ENCODE assay signal across 15 cellular contexts in the genomic region with DNA sequence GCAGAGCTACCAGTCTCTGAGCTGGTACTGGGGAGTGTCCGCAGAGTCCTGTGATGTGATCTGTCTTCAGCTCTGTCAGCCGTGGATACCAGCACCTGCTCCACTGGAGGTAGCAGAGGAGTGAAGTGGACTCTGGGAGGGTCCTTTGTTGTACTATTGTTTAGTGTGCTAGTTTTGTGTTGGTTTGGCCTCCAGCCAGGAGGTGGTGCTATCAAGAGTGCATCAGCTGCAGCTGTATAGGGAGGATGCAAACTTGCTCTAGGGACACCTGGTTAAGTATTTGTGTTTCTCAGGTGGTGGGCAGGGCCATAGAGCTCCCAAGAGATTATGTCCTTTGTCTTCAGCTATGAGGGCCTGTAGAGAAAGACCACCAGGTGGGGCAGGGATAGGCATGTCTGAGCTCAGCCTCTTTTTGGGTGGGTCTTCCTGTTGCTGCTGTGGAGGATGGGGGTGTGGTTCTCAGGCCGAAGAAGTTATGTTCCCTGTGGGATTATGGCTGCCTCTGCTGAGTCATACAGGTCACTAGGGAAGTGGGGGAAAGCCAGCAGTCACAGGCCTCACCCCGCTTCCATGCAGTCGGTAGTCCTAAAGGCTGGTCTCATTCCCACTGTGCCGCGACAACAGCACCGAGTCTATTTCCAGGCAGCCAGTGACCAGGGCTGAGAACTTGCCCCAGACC.
A peak's percentile ranks its signal among the peaks of the same experiment; 100 is the strongest.
DNase-seq lines count a peak whose midpoint lies in the region; ATAC-seq and TF ChIP-seq lines count a peak whose summit lies in the region.
"Had no signal": no experiment of that assay in that cellular context is flagged by ENCODE, and none has a peak within 500 bp of the region (broad histone marks: within the 10 kb centered on the region; RNA-seq: fewer than 3 reads in every experiment).

No MANE protein-coding gene starts in this region.

- no peaks in the 10 kb centered on the region for H3K36me3 ChIP-seq in HCT116 (ENCODE audit: control insufficient read depth in 1 of 2, insufficient read depth in 2 of 2, low read length in 2 of 2)
- H3K36me3 ChIP-seq: heart left ventricle, right atrium auricular region had no signal

- ATAC-seq in HCT116: peak; percentile 61
- ATAC-seq in GM21576 (IDR thresholded peaks at IDR 0.05; ENCODE audit: unreplicated experiment): no peak

- CTCF ChIA-PET in HCT116 (lab: Charles Lee): no interaction called here

- H3K4me3 Mint-ChIP-seq in dendritic cell treated with granulocyte-macrophage colony-stimulating factor and Interleukin-4, amounts not matched to agents 40 ng/mL and 50 ng/mL, for 4 days: no peak overlapping the region
- H3K4me3 Mint-ChIP-seq in type B pancreatic cell: no peak overlapping the region

- POLR2A ChIA-PET in HCT116 (lab: Charles Lee): no interaction called here

- TF ChIP-seq CTCF in HCT116 (IDR thresholded peaks at IDR 0.05 in 2 of 3, conservative IDR thresholded peaks at IDR 0.05 in 1 of 3; ENCODE audit: borderline replicate concordance in 1 of 3, insufficient read depth in 1 of 3, low read depth in 2 of 3, low read length in 2 of 3): 0 out of 6 replicates have a peak, but pooled peaks of 1 of the 3 experiments have one; percentile 13
- TF ChIP-seq CTCF in type B pancreatic cell (conservative IDR thresholded peaks at IDR 0.05): no peak

- peak overlapping the region; percentile 22 for H3K27ac Mint-ChIP-seq in dendritic cell treated with granulocyte-macrophage colony-stimulating factor and Interleukin-4, amounts not matched to agents 40 ng/mL and 50 ng/mL, for 4 days
- no peak overlapping the region for H3K27ac Mint-ChIP-seq in type B pancreatic cell

- peaks cover 15% of the 10 kb centered on the region for H3K9me3 Mint-ChIP-seq in dendritic cell treated with granulocyte-macrophage colony-stimulating factor and Interleukin-4, amounts not matched to agents 40 ng/mL and 50 ng/mL, for 4 days
- H3K9me3 Mint-ChIP-seq in type B pancreatic cell: peaks cover 8% of the 10 kb centered on the region

- no TSS peak for BruUV-seq in HCT116 (replicated peaks; lab: Mats Ljungman, UMichigan)

- peaks cover 0 to 5% of the 10 kb centered on the region in 2 experiments; a peak in 2 of 4 replicates for H3K4me1 ChIP-seq in HCT116 (ENCODE audit: control insufficient read depth in 1 of 2, insufficient read depth in 2 of 2, low read length in 2 of 2)

- no peak overlapping the region for H3K27ac ChIP-seq in HCT116 (ENCODE audit: low read depth, low read length)
- H3K27ac ChIP-seq: heart left ventricle, right atrium auricular region had no signal

- no peaks in the 10 kb centered on the region for H3K79me2 ChIP-seq in HCT116 (ENCODE audit: insufficient read depth, low read length)

- no peak for TF ChIP-seq POLR2A in HCT116 (IDR thresholded peaks at IDR 0.05; ENCODE audit: borderline replicate concordance, extremely low read depth, insufficient read depth, insufficient read length)

- H3K4me1 Mint-ChIP-seq in dendritic cell treated with granulocyte-macrophage colony-stimulating factor and Interleukin-4, amounts not matched to agents 40 ng/mL and 50 ng/mL, for 4 days (ENCODE audit: low read depth): peaks cover 6% of the 10 kb centered on the region
- H3K4me1 Mint-ChIP-seq in type B pancreatic cell (ENCODE audit: unreplicated experiment): peaks cover 9% of the 10 kb centered on the region

- no peaks in the 10 kb centered on the region for H3K36me3 Mint-ChIP-seq in dendritic cell treated with granulocyte-macrophage colony-stimulating factor and Interleukin-4, amounts not matched to agents 40 ng/mL and 50 ng/mL, for 4 days (ENCODE audit: low read depth)
- peaks cover 4% of the 10 kb centered on the region for H3K36me3 Mint-ChIP-seq in type B pancreatic cell

- H2AFZ ChIP-seq in HCT116 (ENCODE audit: low read depth, low read length, poor library complexity, severe bottlenecking): no peak overlapping the region

- no peaks in the 10 kb centered on the region for H3K27me3 ChIP-seq in HCT116 (ENCODE audit: insufficient read depth, low read length)
- H3K27me3 ChIP-seq: heart left ventricle, right atrium auricular region had no signal

- no peak for TF ChIP-seq RAD21 in HCT116 (IDR thresholded peaks at IDR 0.05; ENCODE audit: low read depth)

- H3K4me3 ChIP-seq in HCT116 (replicated peaks in 1 of 2; ENCODE audit: low read depth in 1 of 2, low read length in 2 of 2): no peak overlapping the region
- H3K4me3 ChIP-seq: heart left ventricle, right atrium auricular region had no signal

- H3K9ac ChIP-seq in HCT116 (ENCODE audit: low read length): no peak overlapping the region

- no peaks in the 10 kb centered on the region for H3K27me3 Mint-ChIP-seq in dendritic cell treated with granulocyte-macrophage colony-stimulating factor and Interleukin-4, amounts not matched to agents 40 ng/mL and 50 ng/mL, for 4 days
- H3K27me3 Mint-ChIP-seq in type B pancreatic cell: no peaks in the 10 kb centered on the region

- H3K9me2 ChIP-seq in HCT116 (ENCODE audit: insufficient read depth): no peaks in the 10 kb centered on the region

- H3K4me2 ChIP-seq in HCT116 (ENCODE audit: low read length): no peak overlapping the region

- intact Hi-C loops in HCT116 (cut with micrococcal nuclease): no loop called here
- intact Hi-C loops in dendritic cell treated with granulocyte-macrophage colony-stimulating factor and Interleukin-4, amounts not matched to agents 40 ng/mL and 50 ng/mL, for 4 days (cut with micrococcal nuclease): no loop called here

- no peaks in the 10 kb centered on the region for H4K20me1 ChIP-seq in HCT116 (ENCODE audit: insufficient read depth)

- peak; percentile 96 for DNase-seq in DMS153 (lab: John Stamatoyannopoulos, UW)
- DNase-seq in HCT116 (ENCODE audit: low read depth, low spot score): no peak
- DNase-seq in NCI-H69 (lab: John Stamatoyannopoulos, UW): peak; percentile 88
- DNase-seq in amygdala (lab: John Stamatoyannopoulos, UW): no peak
- DNase-seq in SKM-1 (lab: John Stamatoyannopoulos, UW; ENCODE audit: unreplicated experiment): no peak
- no peak for DNase-seq in type B pancreatic cell (ENCODE audit: extremely low spot score, unreplicated experiment)
- DNase-seq: activated naive CD4-positive, alpha-beta T cell treated with Interleukin-2 at 50 U/mL for 16 hours; GDM1; H7; Kasumi-1; trophoblast cell had no signal

- H3K9me3 ChIP-seq in HCT116 (ENCODE audit: control insufficient read depth in 1 of 2, insufficient read depth in 1 of 2, low read depth in 1 of 2, low read length in 2 of 2): no peaks in the 10 kb centered on the region

- RAD21 ChIA-PET in HCT116 (lab: Charles Lee; ENCODE audit: low non-redundant PET in 1 of 2, low total read pairs in 2 of 2, uncharacterized antibody in 2 of 2, unreplicated experiment in 2 of 2): no interaction called here

TF ChIP-seq in HCT116, 20 proteins besides CTCF, POLR2A, EP300 and RAD21 (continues in another document):
- TF ChIP-seq, protein P1, sequence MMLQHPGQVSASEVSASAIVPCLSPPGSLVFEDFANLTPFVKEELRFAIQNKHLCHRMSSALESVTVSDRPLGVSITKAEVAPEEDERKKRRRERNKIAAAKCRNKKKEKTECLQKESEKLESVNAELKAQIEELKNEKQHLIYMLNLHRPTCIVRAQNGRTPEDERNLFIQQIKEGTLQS (IDR thresholded peaks at IDR 0.05): no peak
- TF ChIP-seq JUND (IDR thresholded peaks at IDR 0.05): no peak
- no peak for TF ChIP-seq ZNF274 (IDR thresholded peaks at IDR 0.05; ENCODE audit: low read depth, low read length)
- TF ChIP-seq, protein P2, sequence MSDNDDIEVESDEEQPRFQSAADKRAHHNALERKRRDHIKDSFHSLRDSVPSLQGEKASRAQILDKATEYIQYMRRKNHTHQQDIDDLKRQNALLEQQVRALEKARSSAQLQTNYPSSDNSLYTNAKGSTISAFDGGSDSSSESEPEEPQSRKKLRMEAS (IDR thresholded peaks at IDR 0.05): no peak
- TF ChIP-seq EGR1 (IDR thresholded peaks at IDR 0.05; ENCODE audit: low read depth): no peak
- no peak for TF ChIP-seq YY1 (IDR thresholded peaks at IDR 0.05; ENCODE audit: extremely low read depth, insufficient replicate concordance, low read depth, low read length)
- TF ChIP-seq SRF (IDR thresholded peaks at IDR 0.05; ENCODE audit: low read depth): no peak
- no peak for TF ChIP-seq ZFX (IDR thresholded peaks at IDR 0.05)
- TF ChIP-seq SIN3A (IDR thresholded peaks at IDR 0.05; ENCODE audit: low read depth): no peak
- TF ChIP-seq FOSL1 (IDR thresholded peaks at IDR 0.05; ENCODE audit: low read depth): no peak
- TF ChIP-seq, protein P3, sequence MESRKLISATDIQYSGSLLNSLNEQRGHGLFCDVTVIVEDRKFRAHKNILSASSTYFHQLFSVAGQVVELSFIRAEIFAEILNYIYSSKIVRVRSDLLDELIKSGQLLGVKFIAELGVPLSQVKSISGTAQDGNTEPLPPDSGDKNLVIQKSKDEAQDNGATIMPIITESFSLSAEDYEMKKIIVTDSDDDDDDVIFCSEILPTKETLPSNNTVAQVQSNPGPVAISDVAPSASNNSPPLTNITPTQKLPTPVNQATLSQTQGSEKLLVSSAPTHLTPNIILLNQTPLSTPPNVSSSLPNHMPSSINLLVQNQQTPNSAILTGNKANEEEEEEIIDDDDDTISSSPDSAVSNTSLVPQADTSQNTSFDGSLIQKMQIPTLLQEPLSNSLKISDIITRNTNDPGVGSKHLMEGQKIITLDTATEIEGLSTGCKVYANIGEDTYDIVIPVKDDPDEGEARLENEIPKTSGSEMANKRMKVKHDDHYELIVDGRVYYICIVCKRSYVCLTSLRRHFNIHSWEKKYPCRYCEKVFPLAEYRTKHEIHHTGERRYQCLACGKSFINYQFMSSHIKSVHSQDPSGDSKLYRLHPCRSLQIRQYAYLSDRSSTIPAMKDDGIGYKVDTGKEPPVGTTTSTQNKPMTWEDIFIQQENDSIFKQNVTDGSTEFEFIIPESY (IDR thresholded peaks at IDR 0.05; ENCODE audit: extremely low read depth, insufficient replicate concordance, low read length): no peak
- TF ChIP-seq POLR2AphosphoS5 (IDR thresholded peaks at IDR 0.05; ENCODE audit: low read depth, low read length): no peak
- no peak for TF ChIP-seq ELF1 (IDR thresholded peaks at IDR 0.05; ENCODE audit: borderline replicate concordance, low read depth)
- no peak for TF ChIP-seq CBX3 (IDR thresholded peaks at IDR 0.05; ENCODE audit: low read depth)
- TF ChIP-seq EZH2phosphoT487 (IDR thresholded peaks at IDR 0.05; ENCODE audit: borderline replicate concordance): no peak
- TF ChIP-seq EZH2 (IDR thresholded peaks at IDR 0.05): no peak
- no peak for TF ChIP-seq SP1 (IDR thresholded peaks at IDR 0.05; ENCODE audit: low read depth)
- no peak for TF ChIP-seq CEBPB (IDR thresholded peaks at IDR 0.05; ENCODE audit: low read depth)
- TF ChIP-seq TCF7L2 (IDR thresholded peaks at IDR 0.05; ENCODE audit: borderline replicate concordance, extremely low read depth, insufficient read depth, insufficient read length): no peak

Comparison
In these comparisons a context has a peak if more than half of its experiments do, and no peak if none do; other contexts are left out.
1. DNase-seq: peak in DMS153 (single experiment) and NCI-H69 (single experiment); none in HCT116 (single experiment), amygdala (0 of 56), SKM-1 (single experiment) and type B pancreatic cell (single experiment).